Comparison of ENCODE assay signal across 19 cellular contexts in genomic region chr1:109626682-109627408, GRCh38.
"Had no signal": no experiment of that assay in that cellular context is flagged by ENCODE, and none has a peak within 500 bp of the region (broad histone marks: within the 10 kb centered on the region; RNA-seq: fewer than 3 reads in every experiment).

No MANE protein-coding gene starts in this region.

- H3K27ac ChIP-seq: gastrocnemius medialis, left ventricle myocardium inferior, suprapubic skin, transverse colon had no signal

- H3K27me3 Mint-ChIP-seq: activated naive CD8-positive, alpha-beta T cell treated with anti-CD3 and anti-CD28 coated beads, Interleukin-2, amount 50 U/mL, for 24 hours; activated T-helper 17 cell treated with anti-CD3 and anti-CD28 coated beads, Interleukin-2, amount 50 U/mL, for 72 hours; stimulated activated naive CD8-positive, alpha-beta T cell treated with anti-CD3 and anti-CD28 coated beads, Interleukin-15, Interleukin-2, amounts not matched to agents 100 ng/mL and 50 ng/mL, for 24 hours had no signal

- H3K27ac Mint-ChIP-seq: activated naive CD8-positive, alpha-beta T cell treated with anti-CD3 and anti-CD28 coated beads, Interleukin-2, amount 50 U/mL, for 24 hours; stimulated activated naive CD8-positive, alpha-beta T cell treated with anti-CD3 and anti-CD28 coated beads, Interleukin-15, Interleukin-2, amounts not matched to agents 100 ng/mL and 50 ng/mL, for 24 hours had no signal

- ATAC-seq: activated naive CD8-positive, alpha-beta T cell treated with anti-CD3 and anti-CD28 coated beads, Interleukin-2, amount 50 U/mL, for 24 hours; activated T-helper 17 cell treated with anti-CD3 and anti-CD28 coated beads, Interleukin-2, amount 50 U/mL, for 72 hours; gastrocnemius medialis; natural killer cell had no signal

- H3K27me3 ChIP-seq: gastrocnemius medialis, suprapubic skin, transverse colon, vagina had no signal

- H3K4me3 Mint-ChIP-seq: activated naive CD8-positive, alpha-beta T cell treated with anti-CD3 and anti-CD28 coated beads, Interleukin-2, amount 50 U/mL, for 24 hours; activated T-helper 17 cell treated with anti-CD3 and anti-CD28 coated beads, Interleukin-2, amount 50 U/mL, for 72 hours; brain; immature natural killer cell; natural killer cell; stimulated activated naive CD8-positive, alpha-beta T cell treated with anti-CD3 and anti-CD28 coated beads, Interleukin-15, Interleukin-2, amounts not matched to agents 100 ng/mL and 50 ng/mL, for 24 hours had no signal

- H3K4me3 ChIP-seq: gastrocnemius medialis, left ventricle myocardium inferior, suprapubic skin, transverse colon, vagina had no signal

- DNase-seq: activated CD4-positive, alpha-beta T cell treated with anti-CD3 and anti-CD28 coated beads for 48 hours; activated CD4-positive, CD25-positive, alpha-beta regulatory T cell; activated naive CD4-positive, alpha-beta T cell treated with Interleukin-2 at 50 U/mL for 16 hours; activated naive CD8-positive, alpha-beta T cell treated with anti-CD3 and anti-CD28 coated beads, Interleukin-2, amount 50 U/mL, for 24 hours; anterior cingulate cortex; caudate nucleus; gastrocnemius medialis; immature natural killer cell; kidney glomerular epithelial cell; left ventricle myocardium inferior; natural killer cell; stimulated activated CD4-positive, alpha-beta T cell treated with anti-CD3 and anti-CD28 coated beads, Interleukin-2, amount 100 ng/mL, for 24 hours; T-helper 9 cell; transverse colon had no signal

- H3K9me3 Mint-ChIP-seq: activated naive CD8-positive, alpha-beta T cell treated with anti-CD3 and anti-CD28 coated beads, Interleukin-2, amount 50 U/mL, for 24 hours; activated T-helper 17 cell treated with anti-CD3 and anti-CD28 coated beads, Interleukin-2, amount 50 U/mL, for 72 hours; immature natural killer cell; natural killer cell; stimulated activated naive CD8-positive, alpha-beta T cell treated with anti-CD3 and anti-CD28 coated beads, Interleukin-15, Interleukin-2, amounts not matched to agents 100 ng/mL and 50 ng/mL, for 24 hours had no signal

- H3K36me3 Mint-ChIP-seq: natural killer cell had no signal

- H3K9me3 ChIP-seq: gastrocnemius medialis, left ventricle myocardium inferior, suprapubic skin, transverse colon, vagina had no signal

- H3K36me3 ChIP-seq: transverse colon had no signal
